ENCODE assay signal across 10 cellular contexts in genomic region chr4:55124337-55125076, GRCh38. TPM values are rescaled to one million over a fixed set of nuclear protein-coding genes. Genes with fewer than 3 reads are reported as not detected.
A peak's percentile ranks its signal among the peaks of the same experiment; 100 is the strongest.
DNase-seq lines count a peak whose midpoint lies in the region; TF ChIP-seq lines count a peak whose summit lies in the region.
"Had no signal": no experiment of that assay in that cellular context is flagged by ENCODE, and none has a peak within 500 bp of the region (broad histone marks: within the 10 kb centered on the region; RNA-seq: fewer than 3 reads in every experiment).

No MANE protein-coding gene starts in this region.

- CTCF ChIA-PET in Calu3 (lab: Charles Lee) = interaction anchor here (0.7 kb wide), 1 partner anchor 843 kb away, joined by 3 read pairs; no protein-coding TSS in a partner anchor

- peak overlapping the region; percentile 92 for H3K9ac ChIP-seq in HUES6 (ENCODE audit: low read length)
- H3K9ac ChIP-seq in skeletal muscle satellite cell (ENCODE audit: low read depth, low read length) = no peak overlapping the region

- TF ChIP-seq CTCF in epithelial cell of proximal tubule (conservative IDR thresholded peaks at IDR 0.05; ENCODE audit: low read depth, low read length) (no peak), Calu3 (IDR thresholded peaks at IDR 0.05; ENCODE audit: unreplicated experiment) (no peak)

- peaks cover 20% of the 10 kb centered on the region for H3K36me3 ChIP-seq in HUES6 (ENCODE audit: control insufficient read depth, insufficient read depth, low read length)
- no peaks in the 10 kb centered on the region for H3K36me3 ChIP-seq in skeletal muscle satellite cell (ENCODE audit: insufficient read depth, low read length)

- no peaks in the 10 kb centered on the region for H3K4me1 Mint-ChIP-seq in Calu3 (ENCODE audit: low read depth, unreplicated experiment)

- H3K4me1 ChIP-seq in HUES6 (ENCODE audit: control insufficient read depth, insufficient read depth, low read length) (peaks cover 18% of the 10 kb centered on the region), skeletal muscle satellite cell (ENCODE audit: control insufficient read depth, insufficient read depth, low read length) (peaks cover 9% of the 10 kb centered on the region)

- intact Hi-C loops in Calu3 (cut with micrococcal nuclease; ENCODE audit: unreplicated experiment) = no loop called here

- H3K27me3 Mint-ChIP-seq in Calu3 (ENCODE audit: unreplicated experiment) = no peaks in the 10 kb centered on the region

- H3K4me3 ChIP-seq in HUES6 (ENCODE audit: low read depth, low read length) (peak overlapping the region; percentile 100), epithelial cell of proximal tubule (ENCODE audit: low read depth, low read length) (peak overlapping the region; percentile 52), skeletal muscle satellite cell (ENCODE audit: low read length) (peak overlapping the region; percentile 72)

- H3K27ac Mint-ChIP-seq in Calu3 (ENCODE audit: unreplicated experiment) = no peak overlapping the region
- H3K27ac Mint-ChIP-seq: naive thymus-derived CD4-positive, alpha-beta T cell had no signal

- no peak overlapping the region for H3K4me3 Mint-ChIP-seq in Calu3 (ENCODE audit: low read depth, unreplicated experiment)

- DNase-seq in epithelial cell of proximal tubule (ENCODE audit: low read depth) (no peak), left kidney (ENCODE audit: low read depth, low spot score) (peak; percentile 67), NCI-H1048 (lab: John Stamatoyannopoulos, UW) (no peak), T1000 (lab: John Stamatoyannopoulos, UW) (no peak), Calu3 (no peak), GF-D8 (lab: John Stamatoyannopoulos, UW) (no peak)
- DNase-seq: naive thymus-derived CD4-positive, alpha-beta T cell; NCI-H2227 treated with DMSO at 0.1 percent for 48 hours had no signal

- no peaks in the 10 kb centered on the region for H3K36me3 Mint-ChIP-seq in Calu3 (ENCODE audit: insufficient read depth, unreplicated experiment)

- H3K9me3 Mint-ChIP-seq in Calu3 (ENCODE audit: low read depth, unreplicated experiment) = no peaks in the 10 kb centered on the region

- H3K4me2 ChIP-seq in skeletal muscle satellite cell (ENCODE audit: low read length) = peak overlapping the region; percentile 80

- H3K27ac ChIP-seq in HUES6 (ENCODE audit: low read depth, low read length) = peak overlapping the region; percentile 74; the same call in 1 of the 2 replicates

- no TSS peak for BruUV-seq in Calu3 (replicated peaks; lab: Mats Ljungman, UMichigan)

- H3K27me3 ChIP-seq in HUES6 (ENCODE audit: control insufficient read depth, insufficient read depth, low read length) (peaks cover 22% of the 10 kb centered on the region), skeletal muscle satellite cell (ENCODE audit: control insufficient read depth, insufficient read depth, low read length) (peaks cover 40% of the 10 kb centered on the region)

- H3K9me3 ChIP-seq in HUES6 (ENCODE audit: control insufficient read depth, insufficient read depth, low read depth, low read length) (no peaks in the 10 kb centered on the region), skeletal muscle satellite cell (replicated peaks; ENCODE audit: low read length) (no peaks in the 10 kb centered on the region)

RNA-seq across cellular contexts. Expression of gene KDR, which starts 0.9 kb away (rescaled TPM):
- total RNA-seq in epithelial cell of proximal tubule (0.29 and 1.4 TPM in 2 replicates), Calu3 (2022) (0.09 TPM in 1 of 2 replicates, not detected in the other)
- 3.5 and 105 TPM in 2 replicates for total RNA-seq in skeletal muscle satellite cell (2012; rRNA removed)
- total RNA-seq: naive thymus-derived CD4-positive, alpha-beta T cell had no signal
